ENCODE assay signal across 24 cellular contexts in genomic region chr22:24224468-24224867, GRCh38. TPM values are rescaled to one million over a fixed set of nuclear protein-coding genes. Genes with fewer than 3 reads are reported as not detected.
"Had no signal": no experiment of that assay in that cellular context is flagged by ENCODE, and none has a peak within 500 bp of the region (broad histone marks: within the 10 kb centered on the region; RNA-seq: fewer than 3 reads in every experiment).

No MANE protein-coding gene starts in this region.

- H3K36me3 Mint-ChIP-seq: naive B cell had no signal

- H3K4me3 ChIP-seq: coronary artery, dorsolateral prefrontal cortex, esophagus muscularis mucosa, gastroesophageal sphincter, heart left ventricle, hepatocyte, left lung, lower lobe of right lung, mucosa of descending colon had no signal

- H3K79me2 ChIP-seq: hepatocyte had no signal

- H3K4me3 Mint-ChIP-seq: mesothelial cell of epicardium, naive B cell had no signal

- H3K4me1 ChIP-seq: esophagus muscularis mucosa, foreskin keratinocyte, gastroesophageal sphincter, heart left ventricle, left lung, lower lobe of right lung had no signal

- H2AFZ ChIP-seq: hepatocyte had no signal

- DNase-seq: dermis blood vessel endothelial cell; dorsolateral prefrontal cortex; effector CD4-positive, alpha-beta T cell; effector memory CD4-positive, alpha-beta T cell; foreskin keratinocyte; heart left ventricle; hypothalamus; left cardiac atrium; left ventricle myocardium superior; lower lobe of right lung; mesenchymal stem cell; mucosa of descending colon; naive B cell had no signal

- ATAC-seq: foreskin keratinocyte, gastroesophageal sphincter, heart left ventricle, left cardiac atrium, left lung, left ventricle myocardium superior, lower lobe of right lung, mucosa of descending colon had no signal

- H3K27ac Mint-ChIP-seq: mesothelial cell of epicardium, naive B cell had no signal

- H3K27ac ChIP-seq: coronary artery, dorsolateral prefrontal cortex, esophagus muscularis mucosa, foreskin keratinocyte, gastroesophageal sphincter, heart left ventricle, hepatocyte, left lung, lower lobe of right lung had no signal

- FAIRE-seq: colon, endothelial cell of umbilical vein, frontal cortex, islet of Langerhans, keratinocyte had no signal

- H3K4me1 Mint-ChIP-seq: mesothelial cell of epicardium, naive B cell had no signal

- H3K27me3 ChIP-seq: dorsolateral prefrontal cortex, esophagus muscularis mucosa, foreskin keratinocyte, gastroesophageal sphincter, heart left ventricle, hepatocyte, left lung had no signal

- H3K27me3 Mint-ChIP-seq: naive B cell had no signal

- H3K4me2 ChIP-seq: hepatocyte had no signal

RNA-seq across cellular contexts. Expression of gene GGT5, which starts 20.4 kb away (rescaled TPM):
- total RNA-seq: foreskin keratinocyte had no signal
- polyA plus RNA-seq: foreskin keratinocyte, keratinocyte had no signal
